Comparison of ENCODE assay signal across 8 cellular contexts in genomic region chr12:128823916-128824839, GRCh38.
A peak's percentile ranks its signal among the peaks of the same experiment; 100 is the strongest.
DNase-seq lines count a peak whose midpoint lies in the region; ATAC-seq and TF ChIP-seq lines count a peak whose summit lies in the region.

Gene SLC15A4 (minus strand): TSS chr12:128823958. CDS start chr12:128823943, 15 bp downstream.

- peaks cover 41% of the 10 kb centered on the region for H3K4me1 ChIP-seq in OCI-LY3 (ENCODE audit: low read length)

- peak; percentile 81 for DNase-seq in DMS114 treated with DMSO at 0.1 percent for 48 hours (lab: John Stamatoyannopoulos, UW; ENCODE audit: unreplicated experiment)
- DNase-seq in HuH-7.5 (ENCODE audit: low spot score), result peak; percentile 96
- DNase-seq in activated T-cell treated with anti-CD3 and anti-CD28 coated beads for 1 hour (ENCODE audit: low read depth), result peak; percentile 80
- peak; percentile 98 for DNase-seq in epidermal melanocyte (ENCODE audit: insufficient read length, low spot score)
- DNase-seq in middle frontal gyrus (ENCODE audit: extremely low spot score, low spot score), result peak; percentile 93
- DNase-seq in stimulated activated CD8-positive, alpha-beta memory T cell treated with anti-CD3 and anti-CD28 coated beads, Interleukin-2, amount 100 ng/mL, for 1 hour (ENCODE audit: low read depth in 2 of 2), result peak; percentile 75 to 87

- H3K36me3 ChIP-seq in OCI-LY3 (replicated peaks; ENCODE audit: low read depth, low read length), result peaks cover 31% of the 10 kb centered on the region

- H3K79me2 ChIP-seq in OCI-LY3 (ENCODE audit: low read length), result peaks cover 55% of the 10 kb centered on the region

- peak within 1 kb of the TSS; percentile 95 for H3K9ac ChIP-seq in OCI-LY3 (ENCODE audit: low read length)

- peaks cover 6% of the 10 kb centered on the region for H3K9me3 ChIP-seq in OCI-LY3 (ENCODE audit: insufficient read depth, low read length)

- H4K20me1 ChIP-seq in OCI-LY3 (ENCODE audit: insufficient read depth, low read length), result peaks cover 15% of the 10 kb centered on the region

- peak within 1 kb of the TSS; percentile 96 for H3K27ac ChIP-seq in OCI-LY3 (ENCODE audit: low read length)

- peak within 1 kb of the TSS; percentile 98 for H3K4me3 ChIP-seq in OCI-LY3 (ENCODE audit: low read length)

- H3K4me2 ChIP-seq in OCI-LY3 (ENCODE audit: low read length), result peak within 1 kb of the TSS; percentile 85

- peak; percentile 27; the same call in 1 of the 2 replicates for TF ChIP-seq CTCF in OCI-LY3 (IDR thresholded peaks at IDR 0.05; ENCODE audit: low read depth, low read length)

- peak; percentile 74 for ATAC-seq in GM21528 (IDR thresholded peaks at IDR 0.05; ENCODE audit: low FRiP score, unreplicated experiment)

- H3K27me3 ChIP-seq in OCI-LY3 (ENCODE audit: low read depth, low read length), result no peaks in the 10 kb centered on the region

- H2AFZ ChIP-seq in OCI-LY3 (ENCODE audit: low read depth, low read length), result no peak within 1 kb of the TSS; the same call in 1 of the 2 replicates

Comparison
In these comparisons a context has a peak if more than half of its experiments do, and no peak if none do; other contexts are left out.
1. Peak in every context shown above with its lines: DNase-seq, ATAC-seq, H3K4me3 ChIP-seq and H3K27ac ChIP-seq.